ENCODE assay signal across 1 cellular context in the genomic region with DNA sequence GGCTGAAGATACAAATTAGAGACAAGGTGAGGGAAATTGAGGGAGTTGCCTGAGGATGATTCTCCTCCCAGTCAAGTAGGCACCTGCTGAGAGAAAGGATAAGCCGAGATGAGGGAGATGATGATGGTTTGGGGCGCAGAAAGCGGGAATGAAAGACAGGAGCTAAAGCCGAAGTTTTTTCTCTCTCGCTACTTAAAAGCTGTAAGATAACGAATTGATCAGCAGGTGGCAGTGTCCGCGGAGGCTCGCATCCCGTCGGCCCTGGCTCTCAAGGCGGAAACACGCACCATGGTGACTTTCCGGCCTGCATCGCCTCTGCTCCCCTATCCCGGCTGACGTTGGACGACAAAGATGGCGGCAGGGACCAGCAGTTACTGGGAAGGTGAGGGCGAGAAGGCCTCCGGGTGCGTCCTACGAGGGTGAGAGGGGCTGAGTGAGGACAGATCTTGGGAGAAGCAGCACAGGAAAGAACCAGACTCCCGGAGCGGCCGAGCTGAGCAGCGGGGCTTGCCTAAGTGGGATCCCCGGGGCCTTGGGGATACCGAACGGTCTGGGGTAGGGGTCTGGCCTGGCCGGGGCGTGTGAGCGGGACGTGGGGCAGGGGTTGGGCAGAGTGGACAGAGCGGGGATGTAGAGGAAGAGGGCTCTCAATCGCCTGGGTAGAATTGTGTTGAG.
TF ChIP-seq lines count a peak whose summit lies in the region.

A gene (plus strand): TSS at position 326 of the 675 bp plus-strand sequence. CDS start 26 bp downstream, at position 352.

TF ChIP-seq in K562, 482 proteins besides CTCF, POLR2A, EP300 and RAD21 (continued from another document and continues in another):
- TF ChIP-seq, protein P1, sequence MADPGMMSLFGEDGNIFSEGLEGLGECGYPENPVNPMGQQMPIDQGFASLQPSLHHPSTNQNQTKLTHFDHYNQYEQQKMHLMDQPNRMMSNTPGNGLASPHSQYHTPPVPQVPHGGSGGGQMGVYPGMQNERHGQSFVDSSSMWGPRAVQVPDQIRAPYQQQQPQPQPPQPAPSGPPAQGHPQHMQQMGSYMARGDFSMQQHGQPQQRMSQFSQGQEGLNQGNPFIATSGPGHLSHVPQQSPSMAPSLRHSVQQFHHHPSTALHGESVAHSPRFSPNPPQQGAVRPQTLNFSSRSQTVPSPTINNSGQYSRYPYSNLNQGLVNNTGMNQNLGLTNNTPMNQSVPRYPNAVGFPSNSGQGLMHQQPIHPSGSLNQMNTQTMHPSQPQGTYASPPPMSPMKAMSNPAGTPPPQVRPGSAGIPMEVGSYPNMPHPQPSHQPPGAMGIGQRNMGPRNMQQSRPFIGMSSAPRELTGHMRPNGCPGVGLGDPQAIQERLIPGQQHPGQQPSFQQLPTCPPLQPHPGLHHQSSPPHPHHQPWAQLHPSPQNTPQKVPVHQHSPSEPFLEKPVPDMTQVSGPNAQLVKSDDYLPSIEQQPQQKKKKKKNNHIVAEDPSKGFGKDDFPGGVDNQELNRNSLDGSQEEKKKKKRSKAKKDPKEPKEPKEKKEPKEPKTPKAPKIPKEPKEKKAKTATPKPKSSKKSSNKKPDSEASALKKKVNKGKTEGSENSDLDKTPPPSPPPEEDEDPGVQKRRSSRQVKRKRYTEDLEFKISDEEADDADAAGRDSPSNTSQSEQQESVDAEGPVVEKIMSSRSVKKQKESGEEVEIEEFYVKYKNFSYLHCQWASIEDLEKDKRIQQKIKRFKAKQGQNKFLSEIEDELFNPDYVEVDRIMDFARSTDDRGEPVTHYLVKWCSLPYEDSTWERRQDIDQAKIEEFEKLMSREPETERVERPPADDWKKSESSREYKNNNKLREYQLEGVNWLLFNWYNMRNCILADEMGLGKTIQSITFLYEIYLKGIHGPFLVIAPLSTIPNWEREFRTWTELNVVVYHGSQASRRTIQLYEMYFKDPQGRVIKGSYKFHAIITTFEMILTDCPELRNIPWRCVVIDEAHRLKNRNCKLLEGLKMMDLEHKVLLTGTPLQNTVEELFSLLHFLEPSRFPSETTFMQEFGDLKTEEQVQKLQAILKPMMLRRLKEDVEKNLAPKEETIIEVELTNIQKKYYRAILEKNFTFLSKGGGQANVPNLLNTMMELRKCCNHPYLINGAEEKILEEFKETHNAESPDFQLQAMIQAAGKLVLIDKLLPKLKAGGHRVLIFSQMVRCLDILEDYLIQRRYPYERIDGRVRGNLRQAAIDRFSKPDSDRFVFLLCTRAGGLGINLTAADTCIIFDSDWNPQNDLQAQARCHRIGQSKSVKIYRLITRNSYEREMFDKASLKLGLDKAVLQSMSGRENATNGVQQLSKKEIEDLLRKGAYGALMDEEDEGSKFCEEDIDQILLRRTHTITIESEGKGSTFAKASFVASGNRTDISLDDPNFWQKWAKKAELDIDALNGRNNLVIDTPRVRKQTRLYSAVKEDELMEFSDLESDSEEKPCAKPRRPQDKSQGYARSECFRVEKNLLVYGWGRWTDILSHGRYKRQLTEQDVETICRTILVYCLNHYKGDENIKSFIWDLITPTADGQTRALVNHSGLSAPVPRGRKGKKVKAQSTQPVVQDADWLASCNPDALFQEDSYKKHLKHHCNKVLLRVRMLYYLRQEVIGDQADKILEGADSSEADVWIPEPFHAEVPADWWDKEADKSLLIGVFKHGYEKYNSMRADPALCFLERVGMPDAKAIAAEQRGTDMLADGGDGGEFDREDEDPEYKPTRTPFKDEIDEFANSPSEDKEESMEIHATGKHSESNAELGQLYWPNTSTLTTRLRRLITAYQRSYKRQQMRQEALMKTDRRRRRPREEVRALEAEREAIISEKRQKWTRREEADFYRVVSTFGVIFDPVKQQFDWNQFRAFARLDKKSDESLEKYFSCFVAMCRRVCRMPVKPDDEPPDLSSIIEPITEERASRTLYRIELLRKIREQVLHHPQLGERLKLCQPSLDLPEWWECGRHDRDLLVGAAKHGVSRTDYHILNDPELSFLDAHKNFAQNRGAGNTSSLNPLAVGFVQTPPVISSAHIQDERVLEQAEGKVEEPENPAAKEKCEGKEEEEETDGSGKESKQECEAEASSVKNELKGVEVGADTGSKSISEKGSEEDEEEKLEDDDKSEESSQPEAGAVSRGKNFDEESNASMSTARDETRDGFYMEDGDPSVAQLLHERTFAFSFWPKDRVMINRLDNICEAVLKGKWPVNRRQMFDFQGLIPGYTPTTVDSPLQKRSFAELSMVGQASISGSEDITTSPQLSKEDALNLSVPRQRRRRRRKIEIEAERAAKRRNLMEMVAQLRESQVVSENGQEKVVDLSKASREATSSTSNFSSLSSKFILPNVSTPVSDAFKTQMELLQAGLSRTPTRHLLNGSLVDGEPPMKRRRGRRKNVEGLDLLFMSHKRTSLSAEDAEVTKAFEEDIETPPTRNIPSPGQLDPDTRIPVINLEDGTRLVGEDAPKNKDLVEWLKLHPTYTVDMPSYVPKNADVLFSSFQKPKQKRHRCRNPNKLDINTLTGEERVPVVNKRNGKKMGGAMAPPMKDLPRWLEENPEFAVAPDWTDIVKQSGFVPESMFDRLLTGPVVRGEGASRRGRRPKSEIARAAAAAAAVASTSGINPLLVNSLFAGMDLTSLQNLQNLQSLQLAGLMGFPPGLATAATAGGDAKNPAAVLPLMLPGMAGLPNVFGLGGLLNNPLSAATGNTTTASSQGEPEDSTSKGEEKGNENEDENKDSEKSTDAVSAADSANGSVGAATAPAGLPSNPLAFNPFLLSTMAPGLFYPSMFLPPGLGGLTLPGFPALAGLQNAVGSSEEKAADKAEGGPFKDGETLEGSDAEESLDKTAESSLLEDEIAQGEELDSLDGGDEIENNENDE (IDR thresholded peaks at IDR 0.05; ENCODE audit: low read depth, low read length) = no peak
- TF ChIP-seq CBFB (CRISPR knock-in tag; IDR thresholded peaks at IDR 0.05) (no peak), PHB (CRISPR knock-in tag; IDR thresholded peaks at IDR 0.05) (no peak), MECOM (CRISPR knock-in tag; IDR thresholded peaks at IDR 0.05) (no peak), MYNN (IDR thresholded peaks at IDR 0.05) (no peak), MYNN (CRISPR knock-in tag; IDR thresholded peaks at IDR 0.05) (no peak), SAFB (IDR thresholded peaks at IDR 0.05; ENCODE audit: borderline replicate concordance, low read depth, low read length) (no peak), TCF7 (IDR thresholded peaks at IDR 0.05; ENCODE audit: borderline replicate concordance) (0 out of 2 replicates have a peak, but pooled peaks have one; percentile 57), PURB (CRISPR knock-in tag; IDR thresholded peaks at IDR 0.05; ENCODE audit: low read depth) (no peak), COPS2 (conservative IDR thresholded peaks at IDR 0.05) (no peak), SIN3B (IDR thresholded peaks at IDR 0.05; ENCODE audit: low read depth) (peak; percentile 93), IFI16 (CRISPR knock-in tag; IDR thresholded peaks at IDR 0.05) (no peak), TSC22D4 (tag; IDR thresholded peaks at IDR 0.05) (no peak), POLR2H (tag; IDR thresholded peaks at IDR 0.05; ENCODE audit: low read depth) (peak; percentile 91), SRSF7 (optimal IDR thresholded peaks at IDR 0.05; ENCODE audit: low read depth, low read length) (no peak), MTA3 (IDR thresholded peaks at IDR 0.05; ENCODE audit: borderline replicate concordance) (peak; percentile 38; the same call in 1 of the 2 replicates), DACH1 (IDR thresholded peaks at IDR 0.05; ENCODE audit: partially characterized antibody) (peak; percentile 9), ADNP (tag; IDR thresholded peaks at IDR 0.05) (no peak), CHD4 (IDR thresholded peaks at IDR 0.05; ENCODE audit: insufficient read depth, insufficient replicate concordance, low read depth, low read length, poor library complexity, severe bottlenecking) (no peak), MEF2A (IDR thresholded peaks at IDR 0.05; ENCODE audit: control insufficient read depth, low read depth, low read length) (peak; percentile 28; the same call in 1 of the 2 replicates), BCL6 (CRISPR knock-in tag; IDR thresholded peaks at IDR 0.05) (no peak), BMI1 (IDR thresholded peaks at IDR 0.05; ENCODE audit: low read length) (no peak), ZC3H4 (CRISPR knock-in tag; IDR thresholded peaks at IDR 0.05; ENCODE audit: borderline replicate concordance) (no peak), YBX1 (IDR thresholded peaks at IDR 0.05) (no peak), CHD2 (IDR thresholded peaks at IDR 0.05; ENCODE audit: low read depth, low read length) (no peak), ZNF184 (CRISPR knock-in tag; IDR thresholded peaks at IDR 0.05) (no peak), ZBTB7A (IDR thresholded peaks at IDR 0.05; ENCODE audit: borderline replicate concordance, control insufficient read depth, low read depth, low read length) (no peak)
- TF ChIP-seq, protein P2, sequence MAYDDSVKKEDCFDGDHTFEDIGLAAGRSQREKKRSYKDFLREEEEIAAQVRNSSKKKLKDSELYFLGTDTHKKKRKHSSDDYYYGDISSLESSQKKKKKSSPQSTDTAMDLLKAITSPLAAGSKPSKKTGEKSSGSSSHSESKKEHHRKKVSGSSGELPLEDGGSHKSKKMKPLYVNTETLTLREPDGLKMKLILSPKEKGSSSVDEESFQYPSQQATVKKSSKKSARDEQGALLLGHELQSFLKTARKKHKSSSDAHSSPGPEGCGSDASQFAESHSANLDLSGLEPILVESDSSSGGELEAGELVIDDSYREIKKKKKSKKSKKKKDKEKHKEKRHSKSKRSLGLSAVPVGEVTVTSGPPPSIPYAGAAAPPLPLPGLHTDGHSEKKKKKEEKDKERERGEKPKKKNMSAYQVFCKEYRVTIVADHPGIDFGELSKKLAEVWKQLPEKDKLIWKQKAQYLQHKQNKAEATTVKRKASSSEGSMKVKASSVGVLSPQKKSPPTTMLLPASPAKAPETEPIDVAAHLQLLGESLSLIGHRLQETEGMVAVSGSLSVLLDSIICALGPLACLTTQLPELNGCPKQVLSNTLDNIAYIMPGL (CRISPR knock-in tag; IDR thresholded peaks at IDR 0.05) = peak; percentile 85; the same call in 1 of the 2 replicates
- TF ChIP-seq, protein P3, sequence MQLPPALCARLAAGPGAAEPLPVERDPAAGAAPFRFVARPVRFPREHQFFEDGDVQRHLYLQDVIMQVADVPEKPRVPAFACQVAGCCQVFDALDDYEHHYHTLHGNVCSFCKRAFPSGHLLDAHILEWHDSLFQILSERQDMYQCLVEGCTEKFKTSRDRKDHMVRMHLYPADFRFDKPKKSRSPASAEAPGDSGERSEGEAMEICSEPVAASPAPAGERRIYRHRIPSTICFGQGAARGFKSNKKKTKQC (CRISPR knock-in tag; IDR thresholded peaks at IDR 0.05) = peak; percentile 66; the same call in 1 of the 2 replicates
- TF ChIP-seq, protein P4, sequence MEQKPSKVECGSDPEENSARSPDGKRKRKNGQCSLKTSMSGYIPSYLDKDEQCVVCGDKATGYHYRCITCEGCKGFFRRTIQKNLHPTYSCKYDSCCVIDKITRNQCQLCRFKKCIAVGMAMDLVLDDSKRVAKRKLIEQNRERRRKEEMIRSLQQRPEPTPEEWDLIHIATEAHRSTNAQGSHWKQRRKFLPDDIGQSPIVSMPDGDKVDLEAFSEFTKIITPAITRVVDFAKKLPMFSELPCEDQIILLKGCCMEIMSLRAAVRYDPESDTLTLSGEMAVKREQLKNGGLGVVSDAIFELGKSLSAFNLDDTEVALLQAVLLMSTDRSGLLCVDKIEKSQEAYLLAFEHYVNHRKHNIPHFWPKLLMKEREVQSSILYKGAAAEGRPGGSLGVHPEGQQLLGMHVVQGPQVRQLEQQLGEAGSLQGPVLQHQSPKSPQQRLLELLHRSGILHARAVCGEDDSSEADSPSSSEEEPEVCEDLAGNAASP (IDR thresholded peaks at IDR 0.05) = no peak
- TF ChIP-seq, protein P5, sequence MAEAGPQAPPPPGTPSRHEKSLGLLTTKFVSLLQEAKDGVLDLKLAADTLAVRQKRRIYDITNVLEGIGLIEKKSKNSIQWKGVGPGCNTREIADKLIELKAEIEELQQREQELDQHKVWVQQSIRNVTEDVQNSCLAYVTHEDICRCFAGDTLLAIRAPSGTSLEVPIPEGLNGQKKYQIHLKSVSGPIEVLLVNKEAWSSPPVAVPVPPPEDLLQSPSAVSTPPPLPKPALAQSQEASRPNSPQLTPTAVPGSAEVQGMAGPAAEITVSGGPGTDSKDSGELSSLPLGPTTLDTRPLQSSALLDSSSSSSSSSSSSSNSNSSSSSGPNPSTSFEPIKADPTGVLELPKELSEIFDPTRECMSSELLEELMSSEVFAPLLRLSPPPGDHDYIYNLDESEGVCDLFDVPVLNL (CRISPR knock-in tag; IDR thresholded peaks at IDR 0.05; ENCODE audit: low read depth) = no peak
- TF ChIP-seq, protein P6, sequence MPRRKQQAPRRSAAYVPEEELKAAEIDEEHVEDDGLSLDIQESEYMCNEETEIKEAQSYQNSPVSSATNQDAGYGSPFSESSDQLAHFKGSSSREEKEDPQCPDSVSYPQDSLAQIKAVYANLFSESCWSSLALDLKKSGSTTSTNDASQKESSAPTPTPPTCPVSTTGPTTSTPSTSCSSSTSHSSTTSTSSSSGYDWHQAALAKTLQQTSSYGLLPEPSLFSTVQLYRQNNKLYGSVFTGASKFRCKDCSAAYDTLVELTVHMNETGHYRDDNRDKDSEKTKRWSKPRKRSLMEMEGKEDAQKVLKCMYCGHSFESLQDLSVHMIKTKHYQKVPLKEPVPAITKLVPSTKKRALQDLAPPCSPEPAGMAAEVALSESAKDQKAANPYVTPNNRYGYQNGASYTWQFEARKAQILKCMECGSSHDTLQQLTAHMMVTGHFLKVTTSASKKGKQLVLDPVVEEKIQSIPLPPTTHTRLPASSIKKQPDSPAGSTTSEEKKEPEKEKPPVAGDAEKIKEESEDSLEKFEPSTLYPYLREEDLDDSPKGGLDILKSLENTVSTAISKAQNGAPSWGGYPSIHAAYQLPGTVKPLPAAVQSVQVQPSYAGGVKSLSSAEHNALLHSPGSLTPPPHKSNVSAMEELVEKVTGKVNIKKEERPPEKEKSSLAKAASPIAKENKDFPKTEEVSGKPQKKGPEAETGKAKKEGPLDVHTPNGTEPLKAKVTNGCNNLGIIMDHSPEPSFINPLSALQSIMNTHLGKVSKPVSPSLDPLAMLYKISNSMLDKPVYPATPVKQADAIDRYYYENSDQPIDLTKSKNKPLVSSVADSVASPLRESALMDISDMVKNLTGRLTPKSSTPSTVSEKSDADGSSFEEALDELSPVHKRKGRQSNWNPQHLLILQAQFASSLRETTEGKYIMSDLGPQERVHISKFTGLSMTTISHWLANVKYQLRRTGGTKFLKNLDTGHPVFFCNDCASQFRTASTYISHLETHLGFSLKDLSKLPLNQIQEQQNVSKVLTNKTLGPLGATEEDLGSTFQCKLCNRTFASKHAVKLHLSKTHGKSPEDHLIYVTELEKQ (CRISPR knock-in tag; IDR thresholded peaks at IDR 0.05) = no peak
- TF ChIP-seq, protein P7, sequence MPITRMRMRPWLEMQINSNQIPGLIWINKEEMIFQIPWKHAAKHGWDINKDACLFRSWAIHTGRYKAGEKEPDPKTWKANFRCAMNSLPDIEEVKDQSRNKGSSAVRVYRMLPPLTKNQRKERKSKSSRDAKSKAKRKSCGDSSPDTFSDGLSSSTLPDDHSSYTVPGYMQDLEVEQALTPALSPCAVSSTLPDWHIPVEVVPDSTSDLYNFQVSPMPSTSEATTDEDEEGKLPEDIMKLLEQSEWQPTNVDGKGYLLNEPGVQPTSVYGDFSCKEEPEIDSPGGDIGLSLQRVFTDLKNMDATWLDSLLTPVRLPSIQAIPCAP (CRISPR knock-in tag; IDR thresholded peaks at IDR 0.05; ENCODE audit: borderline replicate concordance) = no peak
- TF ChIP-seq, protein P8, sequence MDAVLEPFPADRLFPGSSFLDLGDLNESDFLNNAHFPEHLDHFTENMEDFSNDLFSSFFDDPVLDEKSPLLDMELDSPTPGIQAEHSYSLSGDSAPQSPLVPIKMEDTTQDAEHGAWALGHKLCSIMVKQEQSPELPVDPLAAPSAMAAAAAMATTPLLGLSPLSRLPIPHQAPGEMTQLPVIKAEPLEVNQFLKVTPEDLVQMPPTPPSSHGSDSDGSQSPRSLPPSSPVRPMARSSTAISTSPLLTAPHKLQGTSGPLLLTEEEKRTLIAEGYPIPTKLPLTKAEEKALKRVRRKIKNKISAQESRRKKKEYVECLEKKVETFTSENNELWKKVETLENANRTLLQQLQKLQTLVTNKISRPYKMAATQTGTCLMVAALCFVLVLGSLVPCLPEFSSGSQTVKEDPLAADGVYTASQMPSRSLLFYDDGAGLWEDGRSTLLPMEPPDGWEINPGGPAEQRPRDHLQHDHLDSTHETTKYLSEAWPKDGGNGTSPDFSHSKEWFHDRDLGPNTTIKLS (IDR thresholded peaks at IDR 0.05; ENCODE audit: borderline replicate concordance, low read depth) = peak; percentile 94
